Comparison of ENCODE assay signal across 20 cellular contexts in genomic region chr20:50559149-50559548, GRCh38. TPM values are rescaled to one million over a fixed set of nuclear protein-coding genes. Genes with fewer than 3 reads are reported as not detected.
DNase-seq lines count a peak whose midpoint lies in the region; TF ChIP-seq lines count a peak whose summit lies in the region.
"Had no signal": no experiment of that assay in that cellular context is flagged by ENCODE, and none has a peak within 500 bp of the region (broad histone marks: within the 10 kb centered on the region; RNA-seq: fewer than 3 reads in every experiment).

No MANE protein-coding gene starts in this region.

- CTCF ChIA-PET in RWPE1 (lab: Yijun Ruan, JAX), result interaction anchor here (0.6 to 0.7 kb wide), 3 partner anchors 20 to 627 kb away, joined by 3 to 8 read pairs (median 6); no protein-coding TSS in a partner anchor

- WGBS in tibial nerve, 2 donors, result 94 to 96% methylated on average over 6 of the region's 6 CpGs

- H3K4me1 ChIP-seq in tibial nerve, result peaks cover 0 to 24% (median 8%) of the 10 kb centered on the region in 4 donors

- no peaks in the 10 kb centered on the region for H3K27me3 ChIP-seq in tibial nerve
- H3K27me3 ChIP-seq: gastroesophageal sphincter had no signal

- peak overlapping the region; percentile 51 for H3K27ac ChIP-seq in RWPE1
- H3K27ac ChIP-seq in tibial nerve, result no peak overlapping the region

- no peak for DNase-seq in activated naive CD8-positive, alpha-beta T cell treated with anti-CD3 and anti-CD28 coated beads for 36 hours
- DNase-seq in RWPE1 (ENCODE audit: low spot score), result no peak
- DNase-seq in cardiac fibroblast (ENCODE audit: low read depth in 2 of 2), result peak; percentile 30 to 38
- DNase-seq in osteocyte (ENCODE audit: extremely low spot score, unreplicated experiment), result no peak
- no peak for DNase-seq in tibial nerve (ENCODE audit: low spot score in 2 of 2)
- DNase-seq in amniotic stem cell (lab: John Stamatoyannopoulos, UW), result no peak
- DNase-seq in KBM-7, result no peak
- DNase-seq: activated effector memory CD4-positive, alpha-beta T cell treated with Interleukin-2 at 50 U/mL for 16 hours; anterior cingulate cortex; H9; MM.1S; NCI-H146; NCI-H510A; nucleus accumbens; retina; stimulated activated CD4-positive, alpha-beta T cell treated with anti-CD3 and anti-CD28 coated beads, Interleukin-4, amount 100 ng/mL, for 1 hour; stimulated activated naive CD8-positive, alpha-beta T cell treated with anti-CD3 and anti-CD28 coated beads, Interleukin-15, amount 100 ng/mL, for 72 hours had no signal

- peaks cover 0 to 26% (median 7%) of the 10 kb centered on the region in 3 donors for H3K36me3 ChIP-seq in tibial nerve

- no peak for TF ChIP-seq POLR2A in tibial nerve (IDR thresholded peaks at IDR 0.05)

- H3K27ac Mint-ChIP-seq in activated naive CD8-positive, alpha-beta T cell, result peak overlapping the region; percentile 85
- no peak overlapping the region for H3K27ac Mint-ChIP-seq in activated naive CD8-positive, alpha-beta T cell treated with anti-CD3 and anti-CD28 coated beads for 36 hours
- peak overlapping the region; percentile 85 for H3K27ac Mint-ChIP-seq in osteocyte (ENCODE audit: unreplicated experiment)

- H3K4me1 Mint-ChIP-seq in activated naive CD8-positive, alpha-beta T cell (ENCODE audit: low read depth), result peaks cover 52% of the 10 kb centered on the region
- peaks cover 51% of the 10 kb centered on the region for H3K4me1 Mint-ChIP-seq in activated naive CD8-positive, alpha-beta T cell treated with anti-CD3 and anti-CD28 coated beads for 36 hours
- peaks cover 46% of the 10 kb centered on the region for H3K4me1 Mint-ChIP-seq in osteocyte (ENCODE audit: unreplicated experiment)

- no peak overlapping the region for H3K4me3 ChIP-seq in cardiac fibroblast (replicated peaks in 1 of 2; ENCODE audit: low read depth in 2 of 2, low read length in 2 of 2)
- H3K4me3 ChIP-seq in tibial nerve, result no peak overlapping the region
- H3K4me3 ChIP-seq: gastroesophageal sphincter had no signal

- no peak overlapping the region for H3K4me3 Mint-ChIP-seq in activated naive CD8-positive, alpha-beta T cell
- no peak overlapping the region for H3K4me3 Mint-ChIP-seq in activated naive CD8-positive, alpha-beta T cell treated with anti-CD3 and anti-CD28 coated beads for 36 hours
- H3K4me3 Mint-ChIP-seq in osteocyte (ENCODE audit: unreplicated experiment), result no peak overlapping the region
- H3K4me3 Mint-ChIP-seq: H9; T-helper 2 cell treated with Interferon-gamma antibody and Interleukin-4, amounts not matched to agents 5 μg/mL and 100 μg/mL, for 36 hours had no signal

- H3K27me3 Mint-ChIP-seq in activated naive CD8-positive, alpha-beta T cell, result no peaks in the 10 kb centered on the region
- H3K27me3 Mint-ChIP-seq in activated naive CD8-positive, alpha-beta T cell treated with anti-CD3 and anti-CD28 coated beads for 36 hours, result no peaks in the 10 kb centered on the region
- no peaks in the 10 kb centered on the region for H3K27me3 Mint-ChIP-seq in osteocyte (ENCODE audit: unreplicated experiment)
- H3K27me3 Mint-ChIP-seq: stimulated activated naive CD8-positive, alpha-beta T cell treated with anti-CD3 and anti-CD28 coated beads, Interleukin-15, amount 100 ng/mL, for 72 hours had no signal

- POLR2A ChIA-PET in RWPE1 (lab: Yijun Ruan, JAX; ENCODE audit: low non-redundant PET), result no interaction called here

- in situ Hi-C loops in KBM-7 (cut with MboI; ENCODE audit: low pct_unique_long_range_greater_than_20kb, low sequenced_read_pairs), result no loop called here

- peaks cover 7% of the 10 kb centered on the region for H3K36me3 Mint-ChIP-seq in activated naive CD8-positive, alpha-beta T cell
- H3K36me3 Mint-ChIP-seq in activated naive CD8-positive, alpha-beta T cell treated with anti-CD3 and anti-CD28 coated beads for 36 hours, result peaks cover 36% of the 10 kb centered on the region
- peaks cover 11% of the 10 kb centered on the region for H3K36me3 Mint-ChIP-seq in osteocyte (ENCODE audit: unreplicated experiment)

- H3K9me3 Mint-ChIP-seq in activated naive CD8-positive, alpha-beta T cell (ENCODE audit: low read depth), result no peaks in the 10 kb centered on the region
- H3K9me3 Mint-ChIP-seq in activated naive CD8-positive, alpha-beta T cell treated with anti-CD3 and anti-CD28 coated beads for 36 hours, result peaks cover 2% of the 10 kb centered on the region
- peaks cover 6% of the 10 kb centered on the region for H3K9me3 Mint-ChIP-seq in osteocyte (ENCODE audit: unreplicated experiment)
- H3K9me3 Mint-ChIP-seq: H9; stimulated activated naive CD8-positive, alpha-beta T cell treated with anti-CD3 and anti-CD28 coated beads, Interleukin-15, amount 100 ng/mL, for 72 hours; T-helper 2 cell treated with Interferon-gamma antibody and Interleukin-4, amounts not matched to agents 5 μg/mL and 100 μg/mL, for 36 hours had no signal

- TF ChIP-seq CTCF in RWPE1 (conservative IDR thresholded peaks at IDR 0.05; ENCODE audit: low read depth), result no peak
- TF ChIP-seq CTCF in cardiac fibroblast (IDR thresholded peaks at IDR 0.05; ENCODE audit: low read depth, low read length), result no peak
- no peak for TF ChIP-seq CTCF in osteocyte (IDR thresholded peaks at IDR 0.05)
- TF ChIP-seq CTCF in tibial nerve (IDR thresholded peaks at IDR 0.05), result no peak

- H3K9me3 ChIP-seq in tibial nerve, result no peaks in the 10 kb centered on the region
- H3K9me3 ChIP-seq: gastroesophageal sphincter had no signal

- TF ChIP-seq EP300 in tibial nerve (IDR thresholded peaks at IDR 0.05), result no peak

RNA-seq across cellular contexts. Expression of gene PTPN1, which starts 49.0 kb away (rescaled TPM):
- 10 to 100 TPM; 53.0 to 54.0 TPM for total RNA-seq in activated naive CD8-positive, alpha-beta T cell treated with anti-CD3 and anti-CD28 coated beads for 36 hours
- total RNA-seq in osteocyte (28.7 and 29.1 TPM in 2 replicates), tibial nerve (10 to 100 TPM; 20.7 to 26.7 (median 23.7) TPM)

Comparison
In these comparisons a context has a peak if more than half of its experiments do, and no peak if none do; other contexts are left out.
1. DNase-seq: peak in cardiac fibroblast (2 of 2); none in activated naive CD8-positive, alpha-beta T cell treated with anti-CD3 and anti-CD28 coated beads for 36 hours (single experiment), RWPE1 (single experiment), osteocyte (single experiment), tibial nerve (0 of 2), amniotic stem cell (single experiment) and KBM-7 (single experiment).